1 cellular context compared by ENCODE assay signal in the genomic region with DNA sequence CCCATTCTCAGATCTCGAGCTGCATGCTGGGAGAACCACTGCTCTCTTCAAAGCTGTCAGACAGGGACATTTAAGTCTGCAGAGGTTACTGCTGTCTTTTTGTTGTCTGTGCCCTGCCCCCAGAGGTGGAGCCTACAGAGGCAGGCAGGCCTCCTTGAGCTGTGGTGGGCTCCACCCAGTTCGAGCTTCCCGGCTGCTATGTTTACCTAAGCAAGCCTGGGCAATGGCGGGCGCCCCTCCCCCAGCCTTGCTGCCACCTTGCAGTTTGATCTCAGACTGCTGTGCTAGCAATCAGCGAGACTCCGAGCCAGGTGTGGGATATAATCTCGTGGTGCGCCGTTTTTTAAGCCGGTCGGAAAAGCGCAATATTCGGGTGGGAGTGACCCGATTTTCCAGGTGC. TPM values are rescaled to one million over a fixed set of nuclear protein-coding genes. Genes with fewer than 3 reads are reported as not detected.
"Had no signal": no experiment of that assay in that cellular context is flagged by ENCODE, and none has a peak within 500 bp of the region (broad histone marks: within the 10 kb centered on the region; RNA-seq: fewer than 3 reads in every experiment).

No MANE protein-coding gene starts in this region.

RNA-seq across cellular contexts. Expression of gene TPBG, which starts 31.2 kb away (rescaled TPM):
- total RNA-seq: naive thymus-derived CD8-positive, alpha-beta T cell had no signal
- polyA plus RNA-seq: naive thymus-derived CD8-positive, alpha-beta T cell had no signal
